Comparison of ENCODE assay signal across 24 cellular contexts in genomic region chr10:93294004-93294403, GRCh38.
DNase-seq lines count a peak whose midpoint lies in the region; FAIRE-seq and TF ChIP-seq lines count a peak whose summit lies in the region.
"Had no signal": no experiment of that assay in that cellular context is flagged by ENCODE, and none has a peak within 500 bp of the region (broad histone marks: within the 10 kb centered on the region; RNA-seq: fewer than 3 reads in every experiment).

No MANE protein-coding gene starts in this region.

- H3K4me1 Mint-ChIP-seq in MCF 10A (ENCODE audit: insufficient read depth, unreplicated experiment): peaks cover 5% of the 10 kb centered on the region
- H3K4me1 Mint-ChIP-seq: memory B cell, naive B cell had no signal

- no peaks in the 10 kb centered on the region for H3K9me3 ChIP-seq in breast epithelium
- H3K9me3 ChIP-seq in ascending aorta: no peaks in the 10 kb centered on the region
- H3K9me3 ChIP-seq: BLaER1, esophagus squamous epithelium had no signal

- no peaks in the 10 kb centered on the region for H3K36me3 ChIP-seq in breast epithelium
- no peaks in the 10 kb centered on the region for H3K36me3 ChIP-seq in ascending aorta
- H3K36me3 ChIP-seq: BLaER1, esophagus squamous epithelium had no signal

- TF ChIP-seq POLR2A in breast epithelium (IDR thresholded peaks at IDR 0.05): no peak

- TF ChIP-seq CTCF in MCF 10A (IDR thresholded peaks at IDR 0.05; ENCODE audit: unreplicated experiment): no peak
- TF ChIP-seq CTCF in breast epithelium (IDR thresholded peaks at IDR 0.05): no peak
- TF ChIP-seq CTCF in ascending aorta (IDR thresholded peaks at IDR 0.05): no peak

- H3K4me1 ChIP-seq in breast epithelium (peaks cover 0 to 5% of the 10 kb centered on the region in 2 donors), ascending aorta (no peaks in the 10 kb centered on the region)
- H3K4me1 ChIP-seq: BLaER1, esophagus squamous epithelium had no signal

- BruUV-seq in MCF 10A (replicated peaks; lab: Mats Ljungman, UMichigan): no TSS peak

- no peaks in the 10 kb centered on the region for H3K36me3 Mint-ChIP-seq in MCF 10A (ENCODE audit: insufficient read depth, unreplicated experiment)
- H3K36me3 Mint-ChIP-seq: activated naive CD8-positive, alpha-beta T cell; memory B cell; naive B cell; type B pancreatic cell had no signal

- intact Hi-C loops in MCF 10A (cut with micrococcal nuclease): no loop called here
- intact Hi-C loops in breast epithelium (cut with DNase I; ENCODE audit: low total_unique reads): no loop called here
- intact Hi-C loops in ascending aorta (cut with DNase I): no loop called here

- H3K27me3 ChIP-seq in breast epithelium: no peaks in the 10 kb centered on the region
- H3K27me3 ChIP-seq in ascending aorta: no peaks in the 10 kb centered on the region
- H3K27me3 ChIP-seq: BLaER1, esophagus squamous epithelium had no signal

- CTCF ChIA-PET in MCF 10A (lab: Yijun Ruan, JAX): no interaction called here

- H3K27ac Mint-ChIP-seq in MCF 10A (ENCODE audit: low read depth, unreplicated experiment): no peak overlapping the region
- H3K27ac Mint-ChIP-seq: activated naive CD8-positive, alpha-beta T cell; GM23338; memory B cell; naive B cell; type B pancreatic cell had no signal

- DNase-seq in MCF 10A (ENCODE audit: unreplicated experiment) (peak; percentile 17), breast epithelium (ENCODE audit: low spot score in 2 of 2) (no peak), RPMI7951 (ENCODE audit: low read depth) (peak; percentile 44), foreskin melanocyte (peak; percentile 84), NCI-H524 treated with DMSO at 0.1 percent for 48 hours (lab: John Stamatoyannopoulos, UW) (no peak), ascending aorta (ENCODE audit: low spot score in 2 of 2) (no peak), COLO668 (lab: John Stamatoyannopoulos, UW; ENCODE audit: unreplicated experiment) (no peak), urothelium cell line (ENCODE audit: low spot score) (no peak)
- DNase-seq: effector CD8-positive, alpha-beta T cell; esophagus squamous epithelium; naive B cell; NCI-H1417; NCI-H510A; occipital lobe; retina; stimulated activated CD4-positive, alpha-beta T cell treated with anti-CD3 and anti-CD28 coated beads, Interleukin-4, amount 100 ng/mL, for 1 hour; SW 1271 had no signal

- H3K4me3 Mint-ChIP-seq in MCF 10A (ENCODE audit: unreplicated experiment): no peak overlapping the region
- H3K4me3 Mint-ChIP-seq: activated naive CD8-positive, alpha-beta T cell; GM23338; memory B cell; naive B cell; type B pancreatic cell had no signal

- POLR2A ChIA-PET in MCF 10A (lab: Yijun Ruan, JAX): no interaction called here

- no peak overlapping the region for H3K27ac ChIP-seq in breast epithelium
- H3K27ac ChIP-seq in ascending aorta: no peak overlapping the region
- H3K27ac ChIP-seq: BLaER1, esophagus squamous epithelium had no signal

- H3K4me3 ChIP-seq in breast epithelium (no peak overlapping the region), ascending aorta (no peak overlapping the region)
- H3K4me3 ChIP-seq: BLaER1, esophagus squamous epithelium, GM23338 had no signal

- FAIRE-seq in urothelium cell line (lab: Jason Lieb, UNC): no peak
- FAIRE-seq: GM19239, HepG2 had no signal

- H3K9me3 Mint-ChIP-seq in MCF 10A (ENCODE audit: unreplicated experiment): no peaks in the 10 kb centered on the region
- H3K9me3 Mint-ChIP-seq: GM23338, memory B cell, type B pancreatic cell had no signal

- no peaks in the 10 kb centered on the region for H3K27me3 Mint-ChIP-seq in MCF 10A (ENCODE audit: insufficient read depth, unreplicated experiment)
- H3K27me3 Mint-ChIP-seq: activated naive CD8-positive, alpha-beta T cell; memory B cell had no signal

Comparison
In these comparisons a context has a peak if more than half of its experiments do, and no peak if none do; other contexts are left out.
1. DNase-seq: peak in MCF 10A (single experiment), RPMI7951 (single experiment) and foreskin melanocyte (single experiment); none in breast epithelium (0 of 2), NCI-H524 treated with DMSO at 0.1 percent for 48 hours (single experiment), ascending aorta (0 of 2), COLO668 (single experiment) and urothelium cell line (single experiment).